ENCODE assay signal across 12 cellular contexts in genomic region chr19:40621966-40622772, GRCh38.
"Had no signal": no experiment of that assay in that cellular context is flagged by ENCODE, and none has a peak within 500 bp of the region (broad histone marks: within the 10 kb centered on the region; RNA-seq: fewer than 3 reads in every experiment).

No MANE protein-coding gene starts in this region.

- H3K4me1 Mint-ChIP-seq: activated B cell treated with CpG ODN at 0.5 μM for 24 hours had no signal

- H3K27me3 Mint-ChIP-seq: activated B cell treated with CpG ODN at 0.5 μM for 24 hours; activated CD4-positive, alpha-beta memory T cell treated with anti-CD3 and anti-CD28 coated beads for 36 hours had no signal

- H3K9me3 Mint-ChIP-seq: activated B cell treated with CpG ODN at 0.5 μM for 24 hours; activated CD4-positive, alpha-beta memory T cell treated with anti-CD3 and anti-CD28 coated beads for 36 hours; neural crest cell; T-helper 1 cell treated with Interleukin-12 subunit alpha and Interleukin-12 subunit beta and Interleukin-4 antibody, amounts not matched to agents 30 μg/mL and 1 μg/mL, for 36 hours had no signal

- H3K4me3 Mint-ChIP-seq: activated B cell treated with CpG ODN at 0.5 μM for 24 hours; activated CD4-positive, alpha-beta memory T cell treated with anti-CD3 and anti-CD28 coated beads for 36 hours; neural crest cell; T-helper 1 cell treated with Interleukin-12 subunit alpha and Interleukin-12 subunit beta and Interleukin-4 antibody, amounts not matched to agents 30 μg/mL and 1 μg/mL, for 36 hours had no signal

- H3K27me3 ChIP-seq: ovary, stomach had no signal

- H3K27ac Mint-ChIP-seq: activated B cell treated with CpG ODN at 0.5 μM for 24 hours; T-helper 1 cell treated with Interleukin-12 subunit alpha and Interleukin-12 subunit beta and Interleukin-4 antibody, amounts not matched to agents 30 μg/mL and 1 μg/mL, for 36 hours had no signal

- H3K36me3 ChIP-seq: ovary had no signal

- H3K27ac ChIP-seq: ovary, stomach had no signal

- DNase-seq: activated B cell treated with CpG ODN at 0.5 μM for 24 hours; activated CD4-positive, alpha-beta memory T cell treated with anti-CD3 and anti-CD28 coated beads for 36 hours; effector CD8-positive, alpha-beta T cell; hippocampal formation; stimulated activated CD4-positive, alpha-beta T cell treated with anti-CD3 and anti-CD28 coated beads, Interleukin-2, amount 100 ng/mL, for 48 hours; stimulated activated CD8-positive, alpha-beta memory T cell treated with anti-CD3 and anti-CD28 coated beads, Interleukin-4, amount 100 ng/mL, for 48 hours; stomach had no signal

- H3K9me3 ChIP-seq: ovary, stomach, thoracic aorta had no signal

- H3K4me3 ChIP-seq: coronary artery, ovary, stomach, thoracic aorta had no signal
